Comparison of ENCODE assay signal across 1 cellular context in the genomic region with DNA sequence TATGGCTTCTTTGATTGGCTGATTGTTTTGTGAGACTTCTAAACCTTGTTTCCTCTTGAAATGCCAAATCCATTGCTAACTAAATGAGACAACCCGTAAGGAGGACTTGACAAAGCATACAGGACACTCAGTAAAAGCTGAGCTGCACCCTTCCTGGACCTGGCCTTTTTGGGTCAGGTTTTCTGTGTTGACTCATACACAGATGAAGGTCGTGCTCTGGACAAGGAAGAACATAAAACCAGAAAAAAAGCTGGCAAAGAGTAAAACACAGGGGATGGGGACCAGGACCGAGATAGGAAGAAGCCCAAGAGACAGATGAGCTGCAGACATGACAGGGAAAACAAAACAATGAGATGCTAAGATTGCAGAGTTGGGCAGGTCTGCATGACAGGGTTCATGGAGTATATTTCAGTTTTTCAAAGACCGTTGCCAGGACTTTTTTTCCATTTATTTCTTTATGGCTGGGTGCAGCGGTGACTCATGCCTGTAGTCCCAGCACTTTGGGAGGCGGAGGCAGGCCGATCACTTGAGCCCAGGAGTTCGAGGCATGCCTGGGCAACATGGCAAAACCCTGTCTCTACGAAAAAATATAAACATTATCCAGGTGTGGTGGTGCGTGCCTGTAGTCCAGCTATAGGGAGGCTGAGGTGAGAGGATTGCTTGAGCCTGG.
TF ChIP-seq lines count a peak whose summit lies in the region.

No MANE protein-coding gene starts in this region.

TF ChIP-seq in HCT116, 20 proteins besides CTCF, POLR2A, EP300 and RAD21 (continued from another document):
- TF ChIP-seq, protein P1, sequence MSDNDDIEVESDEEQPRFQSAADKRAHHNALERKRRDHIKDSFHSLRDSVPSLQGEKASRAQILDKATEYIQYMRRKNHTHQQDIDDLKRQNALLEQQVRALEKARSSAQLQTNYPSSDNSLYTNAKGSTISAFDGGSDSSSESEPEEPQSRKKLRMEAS (IDR thresholded peaks at IDR 0.05) = no peak
- no peak for TF ChIP-seq SIN3A (IDR thresholded peaks at IDR 0.05; ENCODE audit: low read depth)
- TF ChIP-seq ZFX (IDR thresholded peaks at IDR 0.05) = no peak
- peak; percentile 42 for TF ChIP-seq JUND (IDR thresholded peaks at IDR 0.05)
- TF ChIP-seq EZH2phosphoT487 (IDR thresholded peaks at IDR 0.05; ENCODE audit: borderline replicate concordance) = no peak
- no peak for TF ChIP-seq POLR2AphosphoS5 (IDR thresholded peaks at IDR 0.05; ENCODE audit: low read depth, low read length)
- no peak for TF ChIP-seq YY1 (IDR thresholded peaks at IDR 0.05; ENCODE audit: extremely low read depth, insufficient replicate concordance, low read depth, low read length)
- no peak for TF ChIP-seq TCF7L2 (IDR thresholded peaks at IDR 0.05; ENCODE audit: borderline replicate concordance, extremely low read depth, insufficient read depth, insufficient read length)
- TF ChIP-seq EZH2 (IDR thresholded peaks at IDR 0.05) = no peak
- no peak for TF ChIP-seq ELF1 (IDR thresholded peaks at IDR 0.05; ENCODE audit: borderline replicate concordance, low read depth)
- TF ChIP-seq REST (IDR thresholded peaks at IDR 0.05; ENCODE audit: low read depth) = no peak
